In the genomic region with DNA sequence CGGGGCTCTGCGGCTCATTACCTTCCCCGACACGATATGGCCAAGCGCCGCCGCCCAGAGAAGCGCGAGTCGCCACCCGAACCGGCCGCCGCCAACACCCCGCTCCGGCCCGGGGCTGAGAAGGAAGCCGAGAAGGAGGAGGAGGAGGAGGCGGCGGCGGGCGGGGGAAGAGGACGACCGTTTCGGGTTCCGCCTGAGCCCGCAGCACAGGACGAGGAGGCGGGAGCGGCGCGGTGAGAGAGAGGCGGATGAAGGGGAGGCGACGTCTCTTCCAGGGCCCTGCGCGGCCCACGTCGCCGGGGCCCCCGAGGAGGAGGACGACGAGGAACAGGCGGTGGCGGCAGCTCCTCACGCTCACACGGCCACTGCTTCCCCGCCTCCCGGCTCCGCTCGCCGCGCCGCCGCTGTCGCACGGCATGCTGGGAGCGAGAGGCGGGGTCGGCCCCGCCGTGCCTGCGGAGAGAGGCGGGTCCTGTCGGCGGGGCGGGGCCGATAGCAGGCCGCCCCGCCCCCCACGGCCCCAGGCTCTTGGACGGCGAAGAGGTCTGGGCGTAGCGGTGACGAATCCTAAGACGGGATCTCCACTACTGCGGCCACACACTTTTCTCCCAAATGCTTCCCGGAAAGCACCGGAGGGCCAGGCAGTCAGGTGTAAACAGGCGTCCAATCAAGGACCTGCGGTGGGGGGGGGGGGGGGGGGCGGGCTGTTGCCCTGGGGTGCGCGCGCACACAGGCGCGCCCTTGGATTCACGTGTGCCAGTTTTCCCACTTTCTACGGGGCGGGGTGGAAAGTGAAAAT, we compare ENCODE assay signal across 1 cellular context.
TF ChIP-seq lines count a peak whose summit lies in the region.

No MANE protein-coding gene starts in this region.

TF ChIP-seq in K562, 482 proteins besides CTCF, POLR2A, EP300 and RAD21 (continued from another document and continues in another):
- TF ChIP-seq, protein P1, sequence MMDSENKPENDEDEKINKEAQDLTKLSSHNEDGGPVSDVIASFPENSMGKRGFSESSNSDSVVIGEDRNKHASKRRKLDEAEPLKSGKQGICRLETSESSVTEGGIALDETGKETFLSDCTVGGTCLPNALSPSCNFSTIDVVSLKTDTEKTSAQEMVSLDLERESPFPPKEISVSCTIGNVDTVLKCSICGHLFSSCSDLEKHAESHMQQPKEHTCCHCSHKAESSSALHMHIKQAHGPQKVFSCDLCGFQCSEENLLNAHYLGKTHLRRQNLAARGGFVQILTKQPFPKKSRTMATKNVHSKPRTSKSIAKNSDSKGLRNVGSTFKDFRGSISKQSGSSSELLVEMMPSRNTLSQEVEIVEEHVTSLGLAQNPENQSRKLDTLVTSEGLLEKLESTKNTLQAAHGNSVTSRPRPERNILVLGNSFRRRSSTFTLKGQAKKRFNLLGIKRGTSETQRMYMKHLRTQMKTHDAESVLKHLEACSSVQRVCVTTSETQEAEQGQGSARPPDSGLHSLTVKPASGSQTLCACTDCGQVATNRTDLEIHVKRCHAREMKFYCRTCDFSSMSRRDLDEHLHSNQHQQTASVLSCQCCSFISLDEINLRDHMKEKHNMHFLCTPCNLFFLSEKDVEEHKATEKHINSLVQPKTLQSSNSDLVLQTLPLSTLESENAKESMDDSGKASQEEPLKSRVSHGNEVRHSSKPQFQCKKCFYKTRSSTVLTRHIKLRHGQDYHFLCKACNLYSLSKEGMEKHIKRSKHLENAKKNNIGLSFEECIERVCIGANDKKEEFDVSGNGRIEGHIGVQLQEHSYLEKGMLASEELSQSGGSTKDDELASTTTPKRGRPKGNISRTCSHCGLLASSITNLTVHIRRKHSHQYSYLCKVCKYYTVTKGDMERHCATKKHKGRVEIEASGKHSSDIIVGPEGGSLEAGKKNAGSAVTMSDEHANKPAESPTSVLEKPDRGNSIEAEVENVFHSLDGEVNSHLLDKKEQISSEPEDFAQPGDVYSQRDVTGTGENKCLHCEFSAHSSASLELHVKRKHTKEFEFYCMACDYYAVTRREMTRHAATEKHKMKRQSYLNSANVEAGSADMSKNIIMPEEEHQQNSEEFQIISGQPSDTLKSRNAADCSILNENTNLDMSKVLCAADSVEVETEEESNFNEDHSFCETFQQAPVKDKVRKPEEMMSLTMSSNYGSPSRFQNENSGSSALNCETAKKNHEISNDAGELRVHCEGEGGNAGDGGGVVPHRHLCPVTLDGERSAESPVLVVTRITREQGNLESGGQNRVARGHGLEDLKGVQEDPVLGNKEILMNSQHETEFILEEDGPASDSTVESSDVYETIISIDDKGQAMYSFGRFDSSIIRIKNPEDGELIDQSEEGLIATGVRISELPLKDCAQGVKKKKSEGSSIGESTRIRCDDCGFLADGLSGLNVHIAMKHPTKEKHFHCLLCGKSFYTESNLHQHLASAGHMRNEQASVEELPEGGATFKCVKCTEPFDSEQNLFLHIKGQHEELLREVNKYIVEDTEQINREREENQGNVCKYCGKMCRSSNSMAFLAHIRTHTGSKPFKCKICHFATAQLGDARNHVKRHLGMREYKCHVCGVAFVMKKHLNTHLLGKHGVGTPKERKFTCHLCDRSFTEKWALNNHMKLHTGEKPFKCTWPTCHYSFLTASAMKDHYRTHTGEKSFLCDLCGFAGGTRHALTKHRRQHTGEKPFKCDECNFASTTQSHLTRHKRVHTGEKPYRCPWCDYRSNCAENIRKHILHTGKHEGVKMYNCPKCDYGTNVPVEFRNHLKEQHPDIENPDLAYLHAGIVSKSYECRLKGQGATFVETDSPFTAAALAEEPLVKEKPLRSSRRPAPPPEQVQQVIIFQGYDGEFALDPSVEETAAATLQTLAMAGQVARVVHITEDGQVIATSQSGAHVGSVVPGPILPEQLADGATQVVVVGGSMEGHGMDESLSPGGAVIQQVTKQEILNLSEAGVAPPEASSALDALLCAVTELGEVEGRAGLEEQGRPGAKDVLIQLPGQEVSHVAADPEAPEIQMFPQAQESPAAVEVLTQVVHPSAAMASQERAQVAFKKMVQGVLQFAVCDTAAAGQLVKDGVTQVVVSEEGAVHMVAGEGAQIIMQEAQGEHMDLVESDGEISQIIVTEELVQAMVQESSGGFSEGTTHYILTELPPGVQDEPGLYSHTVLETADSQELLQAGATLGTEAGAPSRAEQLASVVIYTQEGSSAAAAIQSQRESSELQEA (IDR thresholded peaks at IDR 0.05; ENCODE audit: low read depth): no peak
- TF ChIP-seq NFIC (IDR thresholded peaks at IDR 0.05) (no peak), KAT2B (IDR thresholded peaks at IDR 0.05; ENCODE audit: low read depth, low read length) (no peak), FIP1L1 (IDR thresholded peaks at IDR 0.05; ENCODE audit: low read depth, low read length, poor library complexity, severe bottlenecking) (peak; percentile 61), FOXP1 (CRISPR knock-in tag; IDR thresholded peaks at IDR 0.05) (peak; percentile 83), KLF10 (CRISPR knock-in tag; IDR thresholded peaks at IDR 0.05) (no peak), ZKSCAN3 (CRISPR knock-in tag; IDR thresholded peaks at IDR 0.05) (no peak), ZNF644 (tag; IDR thresholded peaks at IDR 0.05; ENCODE audit: low read depth) (no peak), MEF2D (tag; conservative IDR thresholded peaks at IDR 0.05; ENCODE audit: low read depth) (no peak), GATAD2B (IDR thresholded peaks at IDR 0.05; ENCODE audit: borderline replicate concordance) (no peak), SMARCB1 (IDR thresholded peaks at IDR 0.05; ENCODE audit: insufficient read length, low read depth) (no peak), CREB1 (IDR thresholded peaks at IDR 0.05) (peak; percentile 57; the same call in 1 of the 2 replicates), CREB1 (CRISPR knock-in tag; IDR thresholded peaks at IDR 0.05) (peak; percentile 63), L3MBTL2 (IDR thresholded peaks at IDR 0.05) (peak; percentile 43; the same call in 1 of the 2 replicates), NUFIP1 (IDR thresholded peaks at IDR 0.05; ENCODE audit: partially characterized antibody) (no peak), ZNF263 (CRISPR knock-in tag; IDR thresholded peaks at IDR 0.05; ENCODE audit: borderline replicate concordance) (peak; percentile 73; the same call in 1 of the 2 replicates), CXXC5 (CRISPR knock-in tag; IDR thresholded peaks at IDR 0.05) (peak; percentile 87), NCOA1 (IDR thresholded peaks at IDR 0.05; ENCODE audit: low read depth) (no peak), HDAC3 (IDR thresholded peaks at IDR 0.05; ENCODE audit: borderline replicate concordance, partially characterized antibody) (no peak), ELF4 (CRISPR knock-in tag; IDR thresholded peaks at IDR 0.05) (no peak), ZNF507 (tag; conservative IDR thresholded peaks at IDR 0.05) (no peak)
- TF ChIP-seq, protein P2, sequence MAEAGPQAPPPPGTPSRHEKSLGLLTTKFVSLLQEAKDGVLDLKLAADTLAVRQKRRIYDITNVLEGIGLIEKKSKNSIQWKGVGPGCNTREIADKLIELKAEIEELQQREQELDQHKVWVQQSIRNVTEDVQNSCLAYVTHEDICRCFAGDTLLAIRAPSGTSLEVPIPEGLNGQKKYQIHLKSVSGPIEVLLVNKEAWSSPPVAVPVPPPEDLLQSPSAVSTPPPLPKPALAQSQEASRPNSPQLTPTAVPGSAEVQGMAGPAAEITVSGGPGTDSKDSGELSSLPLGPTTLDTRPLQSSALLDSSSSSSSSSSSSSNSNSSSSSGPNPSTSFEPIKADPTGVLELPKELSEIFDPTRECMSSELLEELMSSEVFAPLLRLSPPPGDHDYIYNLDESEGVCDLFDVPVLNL (CRISPR knock-in tag; IDR thresholded peaks at IDR 0.05; ENCODE audit: low read depth): no peak
- TF ChIP-seq, protein P3, sequence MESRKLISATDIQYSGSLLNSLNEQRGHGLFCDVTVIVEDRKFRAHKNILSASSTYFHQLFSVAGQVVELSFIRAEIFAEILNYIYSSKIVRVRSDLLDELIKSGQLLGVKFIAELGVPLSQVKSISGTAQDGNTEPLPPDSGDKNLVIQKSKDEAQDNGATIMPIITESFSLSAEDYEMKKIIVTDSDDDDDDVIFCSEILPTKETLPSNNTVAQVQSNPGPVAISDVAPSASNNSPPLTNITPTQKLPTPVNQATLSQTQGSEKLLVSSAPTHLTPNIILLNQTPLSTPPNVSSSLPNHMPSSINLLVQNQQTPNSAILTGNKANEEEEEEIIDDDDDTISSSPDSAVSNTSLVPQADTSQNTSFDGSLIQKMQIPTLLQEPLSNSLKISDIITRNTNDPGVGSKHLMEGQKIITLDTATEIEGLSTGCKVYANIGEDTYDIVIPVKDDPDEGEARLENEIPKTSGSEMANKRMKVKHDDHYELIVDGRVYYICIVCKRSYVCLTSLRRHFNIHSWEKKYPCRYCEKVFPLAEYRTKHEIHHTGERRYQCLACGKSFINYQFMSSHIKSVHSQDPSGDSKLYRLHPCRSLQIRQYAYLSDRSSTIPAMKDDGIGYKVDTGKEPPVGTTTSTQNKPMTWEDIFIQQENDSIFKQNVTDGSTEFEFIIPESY (CRISPR knock-in tag; IDR thresholded peaks at IDR 0.05): 0 out of 2 replicates have a peak, but pooled peaks have one; percentile 14
- TF ChIP-seq, protein P4, sequence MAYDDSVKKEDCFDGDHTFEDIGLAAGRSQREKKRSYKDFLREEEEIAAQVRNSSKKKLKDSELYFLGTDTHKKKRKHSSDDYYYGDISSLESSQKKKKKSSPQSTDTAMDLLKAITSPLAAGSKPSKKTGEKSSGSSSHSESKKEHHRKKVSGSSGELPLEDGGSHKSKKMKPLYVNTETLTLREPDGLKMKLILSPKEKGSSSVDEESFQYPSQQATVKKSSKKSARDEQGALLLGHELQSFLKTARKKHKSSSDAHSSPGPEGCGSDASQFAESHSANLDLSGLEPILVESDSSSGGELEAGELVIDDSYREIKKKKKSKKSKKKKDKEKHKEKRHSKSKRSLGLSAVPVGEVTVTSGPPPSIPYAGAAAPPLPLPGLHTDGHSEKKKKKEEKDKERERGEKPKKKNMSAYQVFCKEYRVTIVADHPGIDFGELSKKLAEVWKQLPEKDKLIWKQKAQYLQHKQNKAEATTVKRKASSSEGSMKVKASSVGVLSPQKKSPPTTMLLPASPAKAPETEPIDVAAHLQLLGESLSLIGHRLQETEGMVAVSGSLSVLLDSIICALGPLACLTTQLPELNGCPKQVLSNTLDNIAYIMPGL (CRISPR knock-in tag; IDR thresholded peaks at IDR 0.05): no peak
- TF ChIP-seq, protein P5, sequence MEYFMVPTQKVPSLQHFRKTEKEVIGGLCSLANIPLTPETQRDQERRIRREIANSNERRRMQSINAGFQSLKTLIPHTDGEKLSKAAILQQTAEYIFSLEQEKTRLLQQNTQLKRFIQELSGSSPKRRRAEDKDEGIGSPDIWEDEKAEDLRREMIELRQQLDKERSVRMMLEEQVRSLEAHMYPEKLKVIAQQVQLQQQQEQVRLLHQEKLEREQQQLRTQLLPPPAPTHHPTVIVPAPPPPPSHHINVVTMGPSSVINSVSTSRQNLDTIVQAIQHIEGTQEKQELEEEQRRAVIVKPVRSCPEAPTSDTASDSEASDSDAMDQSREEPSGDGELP (CRISPR knock-in tag; IDR thresholded peaks at IDR 0.05; ENCODE audit: borderline replicate concordance): peak; percentile 45; the same call in 1 of the 2 replicates
- TF ChIP-seq, protein P6, sequence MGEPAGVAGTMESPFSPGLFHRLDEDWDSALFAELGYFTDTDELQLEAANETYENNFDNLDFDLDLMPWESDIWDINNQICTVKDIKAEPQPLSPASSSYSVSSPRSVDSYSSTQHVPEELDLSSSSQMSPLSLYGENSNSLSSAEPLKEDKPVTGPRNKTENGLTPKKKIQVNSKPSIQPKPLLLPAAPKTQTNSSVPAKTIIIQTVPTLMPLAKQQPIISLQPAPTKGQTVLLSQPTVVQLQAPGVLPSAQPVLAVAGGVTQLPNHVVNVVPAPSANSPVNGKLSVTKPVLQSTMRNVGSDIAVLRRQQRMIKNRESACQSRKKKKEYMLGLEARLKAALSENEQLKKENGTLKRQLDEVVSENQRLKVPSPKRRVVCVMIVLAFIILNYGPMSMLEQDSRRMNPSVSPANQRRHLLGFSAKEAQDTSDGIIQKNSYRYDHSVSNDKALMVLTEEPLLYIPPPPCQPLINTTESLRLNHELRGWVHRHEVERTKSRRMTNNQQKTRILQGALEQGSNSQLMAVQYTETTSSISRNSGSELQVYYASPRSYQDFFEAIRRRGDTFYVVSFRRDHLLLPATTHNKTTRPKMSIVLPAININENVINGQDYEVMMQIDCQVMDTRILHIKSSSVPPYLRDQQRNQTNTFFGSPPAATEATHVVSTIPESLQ (CRISPR knock-in tag; IDR thresholded peaks at IDR 0.05): no peak
- TF ChIP-seq, protein P7, sequence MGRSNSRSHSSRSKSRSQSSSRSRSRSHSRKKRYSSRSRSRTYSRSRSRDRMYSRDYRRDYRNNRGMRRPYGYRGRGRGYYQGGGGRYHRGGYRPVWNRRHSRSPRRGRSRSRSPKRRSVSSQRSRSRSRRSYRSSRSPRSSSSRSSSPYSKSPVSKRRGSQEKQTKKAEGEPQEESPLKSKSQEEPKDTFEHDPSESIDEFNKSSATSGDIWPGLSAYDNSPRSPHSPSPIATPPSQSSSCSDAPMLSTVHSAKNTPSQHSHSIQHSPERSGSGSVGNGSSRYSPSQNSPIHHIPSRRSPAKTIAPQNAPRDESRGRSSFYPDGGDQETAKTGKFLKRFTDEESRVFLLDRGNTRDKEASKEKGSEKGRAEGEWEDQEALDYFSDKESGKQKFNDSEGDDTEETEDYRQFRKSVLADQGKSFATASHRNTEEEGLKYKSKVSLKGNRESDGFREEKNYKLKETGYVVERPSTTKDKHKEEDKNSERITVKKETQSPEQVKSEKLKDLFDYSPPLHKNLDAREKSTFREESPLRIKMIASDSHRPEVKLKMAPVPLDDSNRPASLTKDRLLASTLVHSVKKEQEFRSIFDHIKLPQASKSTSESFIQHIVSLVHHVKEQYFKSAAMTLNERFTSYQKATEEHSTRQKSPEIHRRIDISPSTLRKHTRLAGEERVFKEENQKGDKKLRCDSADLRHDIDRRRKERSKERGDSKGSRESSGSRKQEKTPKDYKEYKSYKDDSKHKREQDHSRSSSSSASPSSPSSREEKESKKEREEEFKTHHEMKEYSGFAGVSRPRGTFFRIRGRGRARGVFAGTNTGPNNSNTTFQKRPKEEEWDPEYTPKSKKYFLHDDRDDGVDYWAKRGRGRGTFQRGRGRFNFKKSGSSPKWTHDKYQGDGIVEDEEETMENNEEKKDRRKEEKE (IDR thresholded peaks at IDR 0.05; ENCODE audit: borderline replicate concordance in 1 of 2, control insufficient read depth in 1 of 2, low read depth in 2 of 2, low read length in 1 of 2): no peak
- TF ChIP-seq, protein P8, sequence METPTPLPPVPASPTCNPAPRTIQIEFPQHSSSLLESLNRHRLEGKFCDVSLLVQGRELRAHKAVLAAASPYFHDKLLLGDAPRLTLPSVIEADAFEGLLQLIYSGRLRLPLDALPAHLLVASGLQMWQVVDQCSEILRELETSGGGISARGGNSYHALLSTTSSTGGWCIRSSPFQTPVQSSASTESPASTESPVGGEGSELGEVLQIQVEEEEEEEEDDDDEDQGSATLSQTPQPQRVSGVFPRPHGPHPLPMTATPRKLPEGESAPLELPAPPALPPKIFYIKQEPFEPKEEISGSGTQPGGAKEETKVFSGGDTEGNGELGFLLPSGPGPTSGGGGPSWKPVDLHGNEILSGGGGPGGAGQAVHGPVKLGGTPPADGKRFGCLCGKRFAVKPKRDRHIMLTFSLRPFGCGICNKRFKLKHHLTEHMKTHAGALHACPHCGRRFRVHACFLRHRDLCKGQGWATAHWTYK (CRISPR knock-in tag; IDR thresholded peaks at IDR 0.05): 0 out of 2 replicates have a peak, but pooled peaks have one; percentile 65
- TF ChIP-seq, protein P9, sequence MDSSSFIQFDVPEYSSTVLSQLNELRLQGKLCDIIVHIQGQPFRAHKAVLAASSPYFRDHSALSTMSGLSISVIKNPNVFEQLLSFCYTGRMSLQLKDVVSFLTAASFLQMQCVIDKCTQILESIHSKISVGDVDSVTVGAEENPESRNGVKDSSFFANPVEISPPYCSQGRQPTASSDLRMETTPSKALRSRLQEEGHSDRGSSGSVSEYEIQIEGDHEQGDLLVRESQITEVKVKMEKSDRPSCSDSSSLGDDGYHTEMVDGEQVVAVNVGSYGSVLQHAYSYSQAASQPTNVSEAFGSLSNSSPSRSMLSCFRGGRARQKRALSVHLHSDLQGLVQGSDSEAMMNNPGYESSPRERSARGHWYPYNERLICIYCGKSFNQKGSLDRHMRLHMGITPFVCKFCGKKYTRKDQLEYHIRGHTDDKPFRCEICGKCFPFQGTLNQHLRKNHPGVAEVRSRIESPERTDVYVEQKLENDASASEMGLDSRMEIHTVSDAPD (CRISPR knock-in tag; IDR thresholded peaks at IDR 0.05): no peak
